9 cellular contexts compared by ENCODE assay signal in the genomic region with DNA sequence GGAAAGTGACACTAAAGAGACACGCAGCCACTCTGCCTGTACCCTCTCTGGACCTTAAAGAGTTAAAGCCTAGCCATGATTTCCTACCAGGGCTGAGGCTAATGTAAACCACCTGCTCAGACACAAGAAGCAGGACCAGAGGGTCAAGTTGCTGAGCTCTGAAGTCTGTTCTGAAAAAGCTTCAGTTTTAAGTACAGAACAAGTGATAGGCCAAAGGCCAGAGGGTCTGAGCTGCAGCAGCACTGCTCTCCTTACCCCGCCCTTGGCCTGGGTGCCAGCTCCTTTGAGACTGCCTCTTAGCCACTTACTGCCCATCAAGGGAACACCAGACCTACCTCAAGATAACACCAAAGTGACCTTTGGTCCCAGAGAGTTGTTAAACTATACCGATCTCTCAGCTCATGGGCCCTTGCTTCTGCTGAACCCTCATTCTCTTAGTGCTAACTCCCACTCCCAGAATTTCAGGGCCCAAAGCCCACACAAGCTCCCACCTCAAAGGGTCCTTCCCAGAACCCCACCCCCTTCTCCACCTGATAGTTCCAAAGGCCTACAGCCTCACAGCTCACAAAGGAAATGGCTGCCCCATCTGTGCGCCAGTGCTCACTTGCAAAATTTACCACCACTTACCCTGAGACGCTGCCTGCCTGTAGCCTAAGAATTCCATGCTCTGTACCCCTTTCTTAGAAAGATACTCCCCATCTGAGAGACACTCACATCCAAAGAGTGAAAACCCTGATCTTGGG. TPM values are rescaled to one million over a fixed set of nuclear protein-coding genes. Genes with fewer than 3 reads are reported as not detected.
DNase-seq lines count a peak whose midpoint lies in the region; FAIRE-seq and TF ChIP-seq lines count a peak whose summit lies in the region.
"Had no signal": no experiment of that assay in that cellular context is flagged by ENCODE, and none has a peak within 500 bp of the region (broad histone marks: within the 10 kb centered on the region; RNA-seq: fewer than 3 reads in every experiment).

No MANE protein-coding gene starts in this region.

- H3K27ac Mint-ChIP-seq in astrocyte (ENCODE audit: unreplicated experiment): no peak overlapping the region

- no peak for TF ChIP-seq POLR2A in suprapubic skin (IDR thresholded peaks at IDR 0.05)

- H3K27me3 ChIP-seq in astrocyte (ENCODE audit: insufficient read depth, low read length): no peaks in the 10 kb centered on the region
- no peaks in the 10 kb centered on the region for H3K27me3 ChIP-seq in layer of hippocampus (ENCODE audit: control insufficient read depth, insufficient read depth, low read length)
- H3K27me3 ChIP-seq in suprapubic skin: no peaks in the 10 kb centered on the region
- no peaks in the 10 kb centered on the region for H3K27me3 ChIP-seq in WERI-Rb-1 (ENCODE audit: insufficient read depth, low read depth, severe bottlenecking)

- H3K9me3 ChIP-seq in astrocyte (ENCODE audit: insufficient read depth, low read depth, low read length) (no peaks in the 10 kb centered on the region), suprapubic skin (no peaks in the 10 kb centered on the region), WERI-Rb-1 (ENCODE audit: severe bottlenecking) (no peaks in the 10 kb centered on the region)

- WGBS in suprapubic skin: 10% methylated on average over 4 of the region's 5 CpGs

- H4K20me1 ChIP-seq in astrocyte (ENCODE audit: insufficient read depth, low read length): peaks cover 52% of the 10 kb centered on the region

- H2AFZ ChIP-seq in astrocyte (ENCODE audit: low read depth, low read length): no peak overlapping the region

- DNase-seq in DMS79 treated with DMSO at 0.1 percent for 48 hours (lab: John Stamatoyannopoulos, UW): peak; percentile 60
- DNase-seq in DMS79 (lab: John Stamatoyannopoulos, UW): no peak
- peak; percentile 24 for DNase-seq in astrocyte (ENCODE audit: low read depth)
- DNase-seq in suprapubic skin (ENCODE audit: low spot score in 2 of 2): peak in 1 of 2 donors; percentile 65
- DNase-seq in HCEC 1CT: no peak
- no peak for DNase-seq in MV-4-11 (lab: John Stamatoyannopoulos, UW)
- no peak for DNase-seq in WERI-Rb-1
- DNase-seq: ACHN had no signal

- TF ChIP-seq EP300 in suprapubic skin (IDR thresholded peaks at IDR 0.05): no peak

- peaks cover 4% of the 10 kb centered on the region for H3K36me3 ChIP-seq in astrocyte (ENCODE audit: insufficient read depth, low read length)
- H3K36me3 ChIP-seq in suprapubic skin: peaks cover 14% of the 10 kb centered on the region
- peaks cover 42% of the 10 kb centered on the region for H3K36me3 ChIP-seq in WERI-Rb-1

- peaks cover 92% of the 10 kb centered on the region for H3K79me2 ChIP-seq in astrocyte (ENCODE audit: insufficient read depth, low read length)

- FAIRE-seq in astrocyte (lab: Jason Lieb, UNC): no peak

- no peaks in the 10 kb centered on the region for H3K9me3 Mint-ChIP-seq in astrocyte (ENCODE audit: unreplicated experiment)

- H3K9ac ChIP-seq in astrocyte (ENCODE audit: low read length): peak overlapping the region; percentile 95

- peak overlapping the region; percentile 95 for H3K27ac ChIP-seq in astrocyte (ENCODE audit: low read depth, low read length)
- H3K27ac ChIP-seq in layer of hippocampus (ENCODE audit: low read depth, low read length): peak overlapping the region; percentile 97
- peak overlapping the region; percentile 95 for H3K27ac ChIP-seq in suprapubic skin
- no peak overlapping the region; the same call in none of the 2 replicates for H3K27ac ChIP-seq in WERI-Rb-1

- H3K4me3 Mint-ChIP-seq in astrocyte (ENCODE audit: unreplicated experiment): no peak overlapping the region

- no peaks in the 10 kb centered on the region for H3K27me3 Mint-ChIP-seq in astrocyte (ENCODE audit: low read depth, unreplicated experiment)

- peaks cover 44% of the 10 kb centered on the region for H3K4me1 ChIP-seq in astrocyte (ENCODE audit: insufficient read depth, low read length)
- peaks cover 62% of the 10 kb centered on the region for H3K4me1 ChIP-seq in suprapubic skin

- H3K4me3 ChIP-seq in astrocyte (ENCODE audit: insufficient read depth, low read depth, low read length) (peak overlapping the region; percentile 81), suprapubic skin (peak overlapping the region; percentile 53), WERI-Rb-1 (ENCODE audit: low read depth, low read length) (no peak overlapping the region)

- H3K4me1 Mint-ChIP-seq in astrocyte (ENCODE audit: low read depth, unreplicated experiment): peaks cover 15% of the 10 kb centered on the region

- peaks cover 7% of the 10 kb centered on the region for H3K36me3 Mint-ChIP-seq in astrocyte (ENCODE audit: low read depth, unreplicated experiment)

- peak overlapping the region; percentile 99 for H3K4me2 ChIP-seq in astrocyte (ENCODE audit: low read length)

- TF ChIP-seq CTCF in astrocyte (IDR thresholded peaks at IDR 0.05; ENCODE audit: insufficient read depth, low read depth, low read length) (no peak), suprapubic skin (IDR thresholded peaks at IDR 0.05) (no peak), WERI-Rb-1 (IDR thresholded peaks at IDR 0.05; ENCODE audit: low read depth, low read length) (no peak)

RNA-seq across cellular contexts. Expression of a gene that starts 40.6 kb away (rescaled TPM):
- total RNA-seq in astrocyte: 14.1 and 15.2 TPM in 2 replicates
- total RNA-seq in suprapubic skin: 10 to 100 TPM in 1 of 4 donors, 1 to 10 TPM in 3; 2.9 to 18.6 (median 7.2) TPM

RNA-seq across cellular contexts. Expression of a gene that starts 41.1 kb away (rescaled TPM):
- total RNA-seq in astrocyte: 99.3 and 111 TPM in 2 replicates
- total RNA-seq in suprapubic skin: 100 to 1,000 TPM; 296 to 845 (median 452) TPM

RNA-seq across cellular contexts. Expression of a gene that starts 41.4 kb away (rescaled TPM):
- total RNA-seq in astrocyte (4.2 and 4.4 TPM in 2 replicates), suprapubic skin (1 to 10 TPM; 3.7 to 9.9 (median 6.6) TPM)

Comparison
In these comparisons a context has a peak if more than half of its experiments do, and no peak if none do; other contexts are left out.
1. DNase-seq: peak in DMS79 treated with DMSO at 0.1 percent for 48 hours (single experiment) and astrocyte (single experiment); none in DMS79 (single experiment), HCEC 1CT (single experiment), MV-4-11 (single experiment) and WERI-Rb-1 (single experiment).